In the genomic region with DNA sequence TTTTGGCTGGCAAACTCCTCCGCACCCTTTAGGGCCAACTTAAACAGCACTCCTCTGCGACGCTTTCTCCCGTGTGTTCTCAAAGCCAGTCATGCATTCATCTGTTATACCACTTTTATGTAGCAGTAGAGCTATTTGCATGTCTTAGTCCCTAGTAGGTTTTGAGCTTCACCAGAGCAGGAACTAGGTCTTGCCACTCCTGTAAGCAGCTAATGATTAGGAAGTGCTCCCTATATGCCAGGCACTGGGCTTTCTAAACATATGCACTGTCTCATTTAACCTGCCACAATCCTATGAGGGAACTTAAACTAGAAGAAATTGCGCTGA, we compare ENCODE assay signal across 9 cellular contexts.
DNase-seq lines count a peak whose midpoint lies in the region; ATAC-seq and TF ChIP-seq lines count a peak whose summit lies in the region.
"Had no signal": no experiment of that assay in that cellular context is flagged by ENCODE, and none has a peak within 500 bp of the region (broad histone marks: within the 10 kb centered on the region; RNA-seq: fewer than 3 reads in every experiment).

No MANE protein-coding gene starts in this region.

- H3K4me3 Mint-ChIP-seq in activated CD4-positive, alpha-beta T cell treated with anti-CD3 and anti-CD28 coated beads, Interleukin-2, amount 10 ng/mL, durations not matched to agents 24 days and 14 days: no peak overlapping the region

- no peaks in the 10 kb centered on the region for H3K36me3 ChIP-seq in GM06990 (ENCODE audit: control insufficient read depth, insufficient read depth, low read length)

- no peak for TF ChIP-seq CTCF in GM06990 (IDR thresholded peaks at IDR 0.05; ENCODE audit: insufficient read depth, low read length, poor library complexity, severe bottlenecking)

- H3K4me3 ChIP-seq in GM06990 (replicated peaks; ENCODE audit: low read depth, low read length): no peak overlapping the region

- H3K36me3 Mint-ChIP-seq in activated CD4-positive, alpha-beta T cell treated with anti-CD3 and anti-CD28 coated beads, Interleukin-2, amount 10 ng/mL, durations not matched to agents 24 days and 14 days (ENCODE audit: low read depth): no peaks in the 10 kb centered on the region

- DNase-seq in GM06990 (ENCODE audit: extremely low read depth, insufficient read length): peak; percentile 15
- DNase-seq in germinal center (ENCODE audit: low spot score): peak; percentile 72
- DNase-seq in HEK293T (ENCODE audit: extremely low spot score): no peak
- DNase-seq in activated CD4-positive, alpha-beta T cell treated with anti-CD3 and anti-CD28 coated beads, Interleukin-2, amount 10 ng/mL, durations not matched to agents 24 days and 14 days: no peak
- DNase-seq in stimulated activated CD8-positive, alpha-beta memory T cell treated with anti-CD3 and anti-CD28 coated beads, Interleukin-4, amount 100 ng/mL, for 48 hours: no peak
- no peak for DNase-seq in ureter (ENCODE audit: low spot score)
- DNase-seq: central memory CD4-positive, alpha-beta T cell had no signal

- no peak overlapping the region for H3K27ac Mint-ChIP-seq in activated CD4-positive, alpha-beta T cell treated with anti-CD3 and anti-CD28 coated beads, Interleukin-2, amount 10 ng/mL, durations not matched to agents 24 days and 14 days

- CTCF ChIA-PET in HEK293T (lab: Yijun Ruan, JAX): no interaction called here

- ATAC-seq in GM19468 (IDR thresholded peaks at IDR 0.05; ENCODE audit: extremely low read depth, unreplicated experiment) (peak; percentile 59), HG03139 (IDR thresholded peaks at IDR 0.05; ENCODE audit: unreplicated experiment) (peak; percentile 80)

- H3K27me3 Mint-ChIP-seq in activated CD4-positive, alpha-beta T cell treated with anti-CD3 and anti-CD28 coated beads, Interleukin-2, amount 10 ng/mL, durations not matched to agents 24 days and 14 days: peaks cover 4% of the 10 kb centered on the region

- intact Hi-C loops in activated CD4-positive, alpha-beta T cell treated with anti-CD3 and anti-CD28 coated beads, Interleukin-2, amount 10 ng/mL, durations not matched to agents 24 days and 14 days (cut with micrococcal nuclease): no loop called here

- POLR2A ChIA-PET in HEK293T (lab: Yijun Ruan, JAX): no interaction called here

- H3K27me3 ChIP-seq in GM06990 (replicated peaks; ENCODE audit: control insufficient read depth, insufficient read depth, low read length): no peaks in the 10 kb centered on the region; the same call in none of the 2 replicates

- H3K9me3 Mint-ChIP-seq in activated CD4-positive, alpha-beta T cell treated with anti-CD3 and anti-CD28 coated beads, Interleukin-2, amount 10 ng/mL, durations not matched to agents 24 days and 14 days: no peaks in the 10 kb centered on the region

- peaks cover 8% of the 10 kb centered on the region for H3K4me1 Mint-ChIP-seq in activated CD4-positive, alpha-beta T cell treated with anti-CD3 and anti-CD28 coated beads, Interleukin-2, amount 10 ng/mL, durations not matched to agents 24 days and 14 days

TF ChIP-seq in HEK293T, 16 proteins besides CTCF, POLR2A, EP300 and RAD21:
- TF ChIP-seq FOXK2 (IDR thresholded peaks at IDR 0.05) (no peak), TARDBP (IDR thresholded peaks at IDR 0.05) (no peak), ELF4 (IDR thresholded peaks at IDR 0.05) (no peak), LEF1 (IDR thresholded peaks at IDR 0.05; ENCODE audit: borderline replicate concordance) (no peak), HDGF (IDR thresholded peaks at IDR 0.05; ENCODE audit: borderline replicate concordance) (no peak), SUZ12 (IDR thresholded peaks at IDR 0.05) (no peak)
- TF ChIP-seq, protein P1, sequence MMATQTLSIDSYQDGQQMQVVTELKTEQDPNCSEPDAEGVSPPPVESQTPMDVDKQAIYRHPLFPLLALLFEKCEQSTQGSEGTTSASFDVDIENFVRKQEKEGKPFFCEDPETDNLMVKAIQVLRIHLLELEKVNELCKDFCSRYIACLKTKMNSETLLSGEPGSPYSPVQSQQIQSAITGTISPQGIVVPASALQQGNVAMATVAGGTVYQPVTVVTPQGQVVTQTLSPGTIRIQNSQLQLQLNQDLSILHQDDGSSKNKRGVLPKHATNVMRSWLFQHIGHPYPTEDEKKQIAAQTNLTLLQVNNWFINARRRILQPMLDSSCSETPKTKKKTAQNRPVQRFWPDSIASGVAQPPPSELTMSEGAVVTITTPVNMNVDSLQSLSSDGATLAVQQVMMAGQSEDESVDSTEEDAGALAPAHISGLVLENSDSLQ (IDR thresholded peaks at IDR 0.05): no peak

Comparison
In these comparisons a context has a peak if more than half of its experiments do, and no peak if none do; other contexts are left out.
1. DNase-seq: peak in GM06990 (single experiment) and germinal center (single experiment); none in HEK293T (single experiment), activated CD4-positive, alpha-beta T cell treated with anti-CD3 and anti-CD28 coated beads, Interleukin-2, amount 10 ng/mL, durations not matched to agents 24 days and 14 days (single experiment), stimulated activated CD8-positive, alpha-beta memory T cell treated with anti-CD3 and anti-CD28 coated beads, Interleukin-4, amount 100 ng/mL, for 48 hours (single experiment) and ureter (single experiment).